ENCODE assay signal across 1 cellular context in the genomic region with DNA sequence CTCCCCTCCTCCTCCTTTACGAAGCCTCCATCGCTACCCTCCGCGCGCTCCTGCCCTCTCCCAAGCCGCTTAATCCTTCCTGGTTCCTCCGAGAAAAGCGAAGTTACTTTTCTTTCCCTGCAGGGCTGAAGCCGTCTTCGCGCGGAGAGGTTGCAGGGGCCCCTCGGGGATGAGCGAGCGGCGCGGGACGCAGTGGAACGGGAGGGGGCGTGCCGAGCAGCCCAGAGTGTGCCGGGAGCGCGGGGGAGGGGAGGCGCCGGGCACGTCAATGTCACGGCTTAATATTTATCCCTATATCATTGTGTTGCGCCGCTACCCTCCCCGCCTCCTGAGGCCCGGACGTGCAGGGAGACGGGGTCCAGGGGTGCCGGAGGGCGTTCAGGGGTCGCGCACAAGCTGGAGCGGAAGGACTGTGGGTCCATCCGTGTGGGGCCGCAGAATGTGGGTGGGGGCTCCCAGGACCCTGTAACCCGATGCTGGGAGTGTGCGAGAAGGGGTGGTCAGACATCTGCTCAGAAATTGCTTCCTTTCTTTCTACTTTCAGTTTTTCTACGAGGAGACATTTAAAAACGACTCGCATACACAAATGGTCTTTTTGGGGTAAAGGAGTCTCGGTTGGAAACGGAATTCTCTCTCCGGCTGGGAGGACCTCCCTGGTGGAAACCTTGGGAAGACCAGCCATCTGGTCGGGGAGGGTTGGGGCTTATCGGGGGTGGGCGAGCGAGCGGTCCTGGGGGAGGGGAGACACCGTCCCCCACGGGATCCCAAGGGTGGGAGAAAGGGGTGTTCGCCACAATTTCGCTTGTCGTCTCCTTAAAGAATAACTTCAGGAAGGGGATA.
A peak's percentile ranks its signal among the peaks of the same experiment; 100 is the strongest.
TF ChIP-seq lines count a peak whose summit lies in the region.

No MANE protein-coding gene starts in this region.

TF ChIP-seq in HepG2, 621 proteins besides CTCF, POLR2A, EP300 and RAD21 (continued from another document and continues in another):
- TF ChIP-seq, protein P1, sequence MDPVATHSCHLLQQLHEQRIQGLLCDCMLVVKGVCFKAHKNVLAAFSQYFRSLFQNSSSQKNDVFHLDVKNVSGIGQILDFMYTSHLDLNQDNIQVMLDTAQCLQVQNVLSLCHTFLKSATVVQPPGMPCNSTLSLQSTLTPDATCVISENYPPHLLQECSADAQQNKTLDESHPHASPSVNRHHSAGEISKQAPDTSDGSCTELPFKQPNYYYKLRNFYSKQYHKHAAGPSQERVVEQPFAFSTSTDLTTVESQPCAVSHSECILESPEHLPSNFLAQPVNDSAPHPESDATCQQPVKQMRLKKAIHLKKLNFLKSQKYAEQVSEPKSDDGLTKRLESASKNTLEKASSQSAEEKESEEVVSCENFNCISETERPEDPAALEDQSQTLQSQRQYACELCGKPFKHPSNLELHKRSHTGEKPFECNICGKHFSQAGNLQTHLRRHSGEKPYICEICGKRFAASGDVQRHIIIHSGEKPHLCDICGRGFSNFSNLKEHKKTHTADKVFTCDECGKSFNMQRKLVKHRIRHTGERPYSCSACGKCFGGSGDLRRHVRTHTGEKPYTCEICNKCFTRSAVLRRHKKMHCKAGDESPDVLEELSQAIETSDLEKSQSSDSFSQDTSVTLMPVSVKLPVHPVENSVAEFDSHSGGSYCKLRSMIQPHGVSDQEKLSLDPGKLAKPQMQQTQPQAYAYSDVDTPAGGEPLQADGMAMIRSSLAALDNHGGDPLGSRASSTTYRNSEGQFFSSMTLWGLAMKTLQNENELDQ (CRISPR knock-in tag; IDR thresholded peaks at IDR 0.05; ENCODE audit: borderline replicate concordance), result no peak
- no peak for TF ChIP-seq ZNF232 (CRISPR knock-in tag; IDR thresholded peaks at IDR 0.05; ENCODE audit: borderline replicate concordance)
- no peak for TF ChIP-seq ZNF10 (CRISPR knock-in tag; IDR thresholded peaks at IDR 0.05; ENCODE audit: borderline replicate concordance, low read depth)
- TF ChIP-seq, protein P2, sequence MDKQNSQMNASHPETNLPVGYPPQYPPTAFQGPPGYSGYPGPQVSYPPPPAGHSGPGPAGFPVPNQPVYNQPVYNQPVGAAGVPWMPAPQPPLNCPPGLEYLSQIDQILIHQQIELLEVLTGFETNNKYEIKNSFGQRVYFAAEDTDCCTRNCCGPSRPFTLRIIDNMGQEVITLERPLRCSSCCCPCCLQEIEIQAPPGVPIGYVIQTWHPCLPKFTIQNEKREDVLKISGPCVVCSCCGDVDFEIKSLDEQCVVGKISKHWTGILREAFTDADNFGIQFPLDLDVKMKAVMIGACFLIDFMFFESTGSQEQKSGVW (CRISPR knock-in tag; IDR thresholded peaks at IDR 0.05; ENCODE audit: borderline replicate concordance), result no peak
- TF ChIP-seq GZF1 (CRISPR knock-in tag; IDR thresholded peaks at IDR 0.05), result peak; percentile 45; the same call in 1 of the 2 replicates
- no peak for TF ChIP-seq SATB2 (CRISPR knock-in tag; IDR thresholded peaks at IDR 0.05)
- TF ChIP-seq PITX1 (CRISPR knock-in tag; IDR thresholded peaks at IDR 0.05), result peak; percentile 84
- no peak for TF ChIP-seq MIER2 (CRISPR knock-in tag; IDR thresholded peaks at IDR 0.05)
- TF ChIP-seq JUN (CRISPR knock-in tag; IDR thresholded peaks at IDR 0.05), result no peak
- peak; percentile 39; the same call in 1 of the 2 replicates for TF ChIP-seq ZNF44 (CRISPR knock-in tag; IDR thresholded peaks at IDR 0.05)
- no peak for TF ChIP-seq ARID2 (CRISPR knock-in tag; IDR thresholded peaks at IDR 0.05; ENCODE audit: borderline replicate concordance)
- TF ChIP-seq HOXA7 (CRISPR knock-in tag; IDR thresholded peaks at IDR 0.05), result no peak
- TF ChIP-seq KAT7 (CRISPR knock-in tag; IDR thresholded peaks at IDR 0.05; ENCODE audit: borderline replicate concordance), result peak; percentile 9; the same call in 1 of the 2 replicates
- TF ChIP-seq, protein P3, sequence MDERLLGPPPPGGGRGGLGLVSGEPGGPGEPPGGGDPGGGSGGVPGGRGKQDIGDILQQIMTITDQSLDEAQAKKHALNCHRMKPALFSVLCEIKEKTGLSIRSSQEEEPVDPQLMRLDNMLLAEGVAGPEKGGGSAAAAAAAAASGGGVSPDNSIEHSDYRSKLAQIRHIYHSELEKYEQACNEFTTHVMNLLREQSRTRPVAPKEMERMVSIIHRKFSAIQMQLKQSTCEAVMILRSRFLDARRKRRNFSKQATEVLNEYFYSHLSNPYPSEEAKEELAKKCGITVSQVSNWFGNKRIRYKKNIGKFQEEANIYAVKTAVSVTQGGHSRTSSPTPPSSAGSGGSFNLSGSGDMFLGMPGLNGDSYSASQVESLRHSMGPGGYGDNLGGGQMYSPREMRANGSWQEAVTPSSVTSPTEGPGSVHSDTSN (CRISPR knock-in tag; IDR thresholded peaks at IDR 0.05), result peak; percentile 39; the same call in 1 of the 2 replicates
- peak; percentile 84 for TF ChIP-seq MED13 (CRISPR knock-in tag; IDR thresholded peaks at IDR 0.05)
- TF ChIP-seq U2AF2 (IDR thresholded peaks at IDR 0.05; ENCODE audit: low read depth, low read length), result no peak
- TF ChIP-seq KAT8 (CRISPR knock-in tag; IDR thresholded peaks at IDR 0.05), result peak; percentile 68
- TF ChIP-seq ZSCAN31 (CRISPR knock-in tag; IDR thresholded peaks at IDR 0.05; ENCODE audit: low read depth), result no peak
- no peak for TF ChIP-seq ZNF34 (CRISPR knock-in tag; IDR thresholded peaks at IDR 0.05; ENCODE audit: borderline replicate concordance)
- TF ChIP-seq TBP (CRISPR knock-in tag; IDR thresholded peaks at IDR 0.05), result peak; percentile 79; the same call in 1 of the 2 replicates
- no peak for TF ChIP-seq ZNF75D (CRISPR knock-in tag; IDR thresholded peaks at IDR 0.05; ENCODE audit: borderline replicate concordance)
- no peak for TF ChIP-seq ZKSCAN1 (IDR thresholded peaks at IDR 0.05; ENCODE audit: low read length)
- no peak for TF ChIP-seq ATF7 (IDR thresholded peaks at IDR 0.05)
- no peak for TF ChIP-seq ATF7 (CRISPR knock-in tag; IDR thresholded peaks at IDR 0.05)
- TF ChIP-seq ZNF652 (CRISPR knock-in tag; IDR thresholded peaks at IDR 0.05; ENCODE audit: borderline replicate concordance, low read depth), result peak; percentile 42; the same call in 1 of the 2 replicates
- TF ChIP-seq TCF7L2 (IDR thresholded peaks at IDR 0.05; ENCODE audit: low read depth, low read length), result no peak
- no peak for TF ChIP-seq MAFK (conservative IDR thresholded peaks at IDR 0.05 in 1 of 2, IDR thresholded peaks at IDR 0.05 in 1 of 2; ENCODE audit: low read length in 2 of 2)
- TF ChIP-seq ZNF567 (CRISPR knock-in tag; IDR thresholded peaks at IDR 0.05; ENCODE audit: borderline replicate concordance), result no peak
- no peak for TF ChIP-seq ARNTL (CRISPR knock-in tag; IDR thresholded peaks at IDR 0.05)
- peak; percentile 80 for TF ChIP-seq MYC (CRISPR knock-in tag; IDR thresholded peaks at IDR 0.05; ENCODE audit: borderline replicate concordance)
- TF ChIP-seq ISX (CRISPR knock-in tag; conservative IDR thresholded peaks at IDR 0.05), result no peak
- TF ChIP-seq ZNF773 (CRISPR knock-in tag; IDR thresholded peaks at IDR 0.05; ENCODE audit: borderline replicate concordance), result no peak
- 0 out of 2 replicates have a peak, but pooled peaks have one; percentile 47 for TF ChIP-seq FOXJ3 (CRISPR knock-in tag; IDR thresholded peaks at IDR 0.05; ENCODE audit: borderline replicate concordance)
- TF ChIP-seq MYNN (CRISPR knock-in tag; IDR thresholded peaks at IDR 0.05; ENCODE audit: low read depth), result no peak
- TF ChIP-seq NR1H2 (CRISPR knock-in tag; IDR thresholded peaks at IDR 0.05; ENCODE audit: borderline replicate concordance, low read depth), result no peak
- TF ChIP-seq ETV5 (CRISPR knock-in tag; IDR thresholded peaks at IDR 0.05; ENCODE audit: borderline replicate concordance), result peak; percentile 79
- peak; percentile 53; the same call in 1 of the 2 replicates for TF ChIP-seq ERF (CRISPR knock-in tag; IDR thresholded peaks at IDR 0.05)
- TF ChIP-seq THRA (CRISPR knock-in tag; IDR thresholded peaks at IDR 0.05; ENCODE audit: borderline replicate concordance), result 0 out of 2 replicates have a peak, but pooled peaks have one; percentile 34
- TF ChIP-seq ZNF513 (CRISPR knock-in tag; conservative IDR thresholded peaks at IDR 0.05), result no peak
- TF ChIP-seq, protein P4, sequence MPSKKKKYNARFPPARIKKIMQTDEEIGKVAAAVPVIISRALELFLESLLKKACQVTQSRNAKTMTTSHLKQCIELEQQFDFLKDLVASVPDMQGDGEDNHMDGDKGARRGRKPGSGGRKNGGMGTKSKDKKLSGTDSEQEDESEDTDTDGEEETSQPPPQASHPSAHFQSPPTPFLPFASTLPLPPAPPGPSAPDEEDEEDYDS (CRISPR knock-in tag; IDR thresholded peaks at IDR 0.05), result peak; percentile 82
- TF ChIP-seq, protein P5, sequence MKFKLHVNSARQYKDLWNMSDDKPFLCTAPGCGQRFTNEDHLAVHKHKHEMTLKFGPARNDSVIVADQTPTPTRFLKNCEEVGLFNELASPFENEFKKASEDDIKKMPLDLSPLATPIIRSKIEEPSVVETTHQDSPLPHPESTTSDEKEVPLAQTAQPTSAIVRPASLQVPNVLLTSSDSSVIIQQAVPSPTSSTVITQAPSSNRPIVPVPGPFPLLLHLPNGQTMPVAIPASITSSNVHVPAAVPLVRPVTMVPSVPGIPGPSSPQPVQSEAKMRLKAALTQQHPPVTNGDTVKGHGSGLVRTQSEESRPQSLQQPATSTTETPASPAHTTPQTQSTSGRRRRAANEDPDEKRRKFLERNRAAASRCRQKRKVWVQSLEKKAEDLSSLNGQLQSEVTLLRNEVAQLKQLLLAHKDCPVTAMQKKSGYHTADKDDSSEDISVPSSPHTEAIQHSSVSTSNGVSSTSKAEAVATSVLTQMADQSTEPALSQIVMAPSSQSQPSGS (CRISPR knock-in tag; IDR thresholded peaks at IDR 0.05), result peak; percentile 42; the same call in 1 of the 2 replicates
- TF ChIP-seq, protein P6, sequence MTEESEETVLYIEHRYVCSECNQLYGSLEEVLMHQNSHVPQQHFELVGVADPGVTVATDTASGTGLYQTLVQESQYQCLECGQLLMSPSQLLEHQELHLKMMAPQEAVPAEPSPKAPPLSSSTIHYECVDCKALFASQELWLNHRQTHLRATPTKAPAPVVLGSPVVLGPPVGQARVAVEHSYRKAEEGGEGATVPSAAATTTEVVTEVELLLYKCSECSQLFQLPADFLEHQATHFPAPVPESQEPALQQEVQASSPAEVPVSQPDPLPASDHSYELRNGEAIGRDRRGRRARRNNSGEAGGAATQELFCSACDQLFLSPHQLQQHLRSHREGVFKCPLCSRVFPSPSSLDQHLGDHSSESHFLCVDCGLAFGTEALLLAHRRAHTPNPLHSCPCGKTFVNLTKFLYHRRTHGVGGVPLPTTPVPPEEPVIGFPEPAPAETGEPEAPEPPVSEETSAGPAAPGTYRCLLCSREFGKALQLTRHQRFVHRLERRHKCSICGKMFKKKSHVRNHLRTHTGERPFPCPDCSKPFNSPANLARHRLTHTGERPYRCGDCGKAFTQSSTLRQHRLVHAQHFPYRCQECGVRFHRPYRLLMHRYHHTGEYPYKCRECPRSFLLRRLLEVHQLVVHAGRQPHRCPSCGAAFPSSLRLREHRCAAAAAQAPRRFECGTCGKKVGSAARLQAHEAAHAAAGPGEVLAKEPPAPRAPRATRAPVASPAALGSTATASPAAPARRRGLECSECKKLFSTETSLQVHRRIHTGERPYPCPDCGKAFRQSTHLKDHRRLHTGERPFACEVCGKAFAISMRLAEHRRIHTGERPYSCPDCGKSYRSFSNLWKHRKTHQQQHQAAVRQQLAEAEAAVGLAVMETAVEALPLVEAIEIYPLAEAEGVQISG (CRISPR knock-in tag; IDR thresholded peaks at IDR 0.05), result peak; percentile 74
- TF ChIP-seq IKZF1 (IDR thresholded peaks at IDR 0.05), result no peak
- no peak for TF ChIP-seq ZNF678 (CRISPR knock-in tag; IDR thresholded peaks at IDR 0.05)
- TF ChIP-seq SMARCC2 (IDR thresholded peaks at IDR 0.05), result no peak
- 0 out of 2 replicates have a peak, but pooled peaks have one; percentile 50 for TF ChIP-seq REL (CRISPR knock-in tag; conservative IDR thresholded peaks at IDR 0.05)
- TF ChIP-seq ZMAT5 (CRISPR knock-in tag; IDR thresholded peaks at IDR 0.05; ENCODE audit: borderline replicate concordance, low read depth), result no peak
- peak; percentile 64 for TF ChIP-seq MIER3 (CRISPR knock-in tag; IDR thresholded peaks at IDR 0.05; ENCODE audit: borderline replicate concordance)
- TF ChIP-seq ZNF18 (CRISPR knock-in tag; IDR thresholded peaks at IDR 0.05; ENCODE audit: insufficient replicate concordance), result peak; percentile 59
- TF ChIP-seq ZFP82 (CRISPR knock-in tag; IDR thresholded peaks at IDR 0.05; ENCODE audit: borderline replicate concordance), result no peak
- TF ChIP-seq ETV6 (CRISPR knock-in tag; conservative IDR thresholded peaks at IDR 0.05), result no peak; the same call in 1 of the 2 replicates
- TF ChIP-seq HOXA3 (CRISPR knock-in tag; IDR thresholded peaks at IDR 0.05), result peak; percentile 70
- no peak for TF ChIP-seq KDM1A (CRISPR knock-in tag; IDR thresholded peaks at IDR 0.05)
